23 cellular contexts compared by ENCODE assay signal in the genomic region with DNA sequence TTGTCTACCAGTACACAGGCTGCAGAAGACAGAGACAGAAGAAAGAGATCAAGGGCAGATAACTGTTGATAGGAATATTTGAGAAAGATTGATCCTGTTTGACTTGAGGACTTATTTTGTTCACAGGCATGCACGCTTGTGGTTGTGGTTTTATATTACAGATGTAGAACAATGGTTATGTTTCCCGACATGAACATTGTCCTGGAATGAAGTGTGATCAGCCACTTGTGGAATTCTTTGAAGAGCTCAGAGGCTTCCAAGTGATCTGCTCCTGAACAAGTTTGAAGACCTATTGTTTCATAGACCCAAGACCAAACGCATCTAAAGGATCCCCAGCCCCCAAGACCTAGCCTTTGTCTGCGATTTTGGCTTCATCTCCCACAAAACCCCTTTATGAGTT. TPM values are rescaled to one million over a fixed set of nuclear protein-coding genes. Genes with fewer than 3 reads are reported as not detected.
DNase-seq lines count a peak whose midpoint lies in the region; ATAC-seq and TF ChIP-seq lines count a peak whose summit lies in the region.
"Had no signal": no experiment of that assay in that cellular context is flagged by ENCODE, and none has a peak within 500 bp of the region (broad histone marks: within the 10 kb centered on the region; RNA-seq: fewer than 3 reads in every experiment).

No MANE protein-coding gene starts in this region.

- no peaks in the 10 kb centered on the region for H3K27me3 Mint-ChIP-seq in CD4-positive, alpha-beta T cell

- no peak for ATAC-seq in CD4-positive, alpha-beta T cell (ENCODE audit: poor library complexity)
- ATAC-seq: HCT116 had no signal

- POLR2A ChIA-PET in A673 (lab: Charles Lee; ENCODE audit: low non-redundant PET), result interaction anchor here (0.6 kb wide), 1 partner anchor 559 kb away, joined by 3 read pairs; no protein-coding TSS in a partner anchor
- POLR2A ChIA-PET in CD4-positive, alpha-beta T cell (lab: Charles Lee), result interaction anchor here (1.6 kb wide), 1 partner anchor 9 kb away, joined by 4 read pairs; no protein-coding TSS in a partner anchor

- CTCF ChIA-PET in A673 (lab: Charles Lee), result no interaction called here
- CTCF ChIA-PET in CD4-positive, alpha-beta T cell (lab: Charles Lee), result no interaction called here

- BruUV-seq in A673 (replicated peaks; lab: Mats Ljungman, UMichigan), result TSS peak; percentile 32

- H3K36me3 ChIP-seq in A673 (ENCODE audit: insufficient read depth, low read length, poor library complexity, severe bottlenecking), result peaks cover 22% of the 10 kb centered on the region

- H3K27me3 ChIP-seq in A673 (replicated peaks; ENCODE audit: insufficient read depth, low read depth, low read length, poor library complexity), result no peaks in the 10 kb centered on the region
- H3K27me3 ChIP-seq in CD4-positive, alpha-beta T cell (ENCODE audit: control insufficient read depth, insufficient read depth, low read length), result no peaks in the 10 kb centered on the region
- H3K27me3 ChIP-seq: MG63, Peyer's patch, SJSA1 had no signal

- TF ChIP-seq CTCF in A673 (conservative IDR thresholded peaks at IDR 0.05; ENCODE audit: low read depth, low read length), result no peak
- TF ChIP-seq CTCF in CD4-positive, alpha-beta T cell (IDR thresholded peaks at IDR 0.05), result no peak

- intact Hi-C loops in A673 (cut with micrococcal nuclease; ENCODE audit: unreplicated experiment), result no loop called here
- intact Hi-C loops in CD4-positive, alpha-beta T cell (cut with DNase I, micrococcal nuclease), result no loop called here

- H3K27ac ChIP-seq in A673 (ENCODE audit: low read depth, low read length, poor library complexity, severe bottlenecking), result no peak overlapping the region
- H3K27ac ChIP-seq in CD4-positive, alpha-beta T cell (ENCODE audit: low read depth, low read length), result no peak overlapping the region
- H3K27ac ChIP-seq: C4-2B, Peyer's patch, SJSA1 had no signal

- H3K4me3 ChIP-seq in A673 (ENCODE audit: low read depth, low read length, poor library complexity, severe bottlenecking), result no peak overlapping the region
- H3K4me3 ChIP-seq: MG63, Peyer's patch, SJSA1 had no signal

- no peak for DNase-seq in A673 (ENCODE audit: low spot score)
- no peak for DNase-seq in CD4-positive, alpha-beta T cell
- DNase-seq in astrocyte of the hippocampus (ENCODE audit: low read depth, low spot score), result peak; percentile 28
- DNase-seq in myocyte (ENCODE audit: low read depth), result peak; percentile 3
- DNase-seq in NCI-H2227 (lab: John Stamatoyannopoulos, UW; ENCODE audit: unreplicated experiment), result no peak
- no peak for DNase-seq in NCI-H1092 treated with DMSO at 0.1 percent for 48 hours (lab: John Stamatoyannopoulos, UW)
- DNase-seq in NOMO-1 treated with DMSO at 0.1 percent for 48 hours (lab: John Stamatoyannopoulos, UW; ENCODE audit: unreplicated experiment), result no peak
- DNase-seq: ACHN, AML-193, COR-L47, GDM1, GOT3, Kasumi-1, MG63, NCI-H1048, NCI-H1436 treated with DMSO at 0.1 percent for 48 hours, NCI-H2029 treated with DMSO at 0.1 percent for 48 hours had no signal

- no peaks in the 10 kb centered on the region for H3K9me3 ChIP-seq in A673 (ENCODE audit: low read depth, low read length, poor library complexity, severe bottlenecking)
- H3K9me3 ChIP-seq in CD4-positive, alpha-beta T cell (ENCODE audit: control insufficient read depth, low read length), result no peaks in the 10 kb centered on the region
- H3K9me3 ChIP-seq: MG63, Peyer's patch, SJSA1 had no signal

- peak overlapping the region; percentile 9 for H3K27ac Mint-ChIP-seq in CD4-positive, alpha-beta T cell

- H3K4me1 Mint-ChIP-seq in CD4-positive, alpha-beta T cell (ENCODE audit: low read depth), result no peaks in the 10 kb centered on the region

- no peak overlapping the region for H3K4me3 Mint-ChIP-seq in CD4-positive, alpha-beta T cell

- no peaks in the 10 kb centered on the region for H3K4me1 ChIP-seq in A673 (ENCODE audit: insufficient read depth, low read length, poor library complexity, severe bottlenecking)
- H3K4me1 ChIP-seq: Peyer's patch, SJSA1 had no signal

- peaks cover 86% of the 10 kb centered on the region for H3K36me3 Mint-ChIP-seq in CD4-positive, alpha-beta T cell (ENCODE audit: low read depth)

- no peaks in the 10 kb centered on the region for H3K9me3 Mint-ChIP-seq in CD4-positive, alpha-beta T cell

RNA-seq across cellular contexts. Expression of gene TEX53, which starts 13.7 kb away (rescaled TPM):
- total RNA-seq in A673 (2021) (not detected in 2 replicates), myocyte (not detected in 2 replicates)
- not detected for total RNA-seq in CD4-positive, alpha-beta T cell
- polyA plus RNA-seq in myocyte (2012), result not detected
- total RNA-seq: Daoy, NCI-H460, Peyer's patch, SJSA1 had no signal

RNA-seq across cellular contexts. Expression of gene TMEM268, which starts 32.8 kb away (rescaled TPM):
- 20.1 and 21.4 TPM in 2 replicates for total RNA-seq in A673 (2021)
- total RNA-seq in CD4-positive, alpha-beta T cell, result 1 to 10 TPM; 8.1 to 9.8 TPM
- 4.1 and 7.4 TPM in 2 replicates for total RNA-seq in myocyte
- 8.2 TPM for polyA plus RNA-seq in myocyte (2012)

RNA-seq across cellular contexts. Expression of gene TEX48, which starts 38.1 kb away (rescaled TPM):
- total RNA-seq in A673 (2021) (not detected in 2 replicates), myocyte (not detected in 2 replicates)
- not detected for total RNA-seq in CD4-positive, alpha-beta T cell
- polyA plus RNA-seq in myocyte (2012), result not detected
- total RNA-seq: Daoy, NCI-H460, Peyer's patch, SJSA1 had no signal

RNA-seq across cellular contexts. Expression of gene ATP6V1G1, which starts 56.3 kb away (rescaled TPM):
- 122 and 132 TPM in 2 replicates for total RNA-seq in A673 (2021)
- total RNA-seq in CD4-positive, alpha-beta T cell, result 100 to 1,000 TPM; 144 to 148 TPM
- total RNA-seq in myocyte, result 129 and 215 TPM in 2 replicates
- polyA plus RNA-seq in myocyte (2012), result 135 TPM

Comparison
In these comparisons a context has a peak if more than half of its experiments do, and no peak if none do; other contexts are left out.
1. DNase-seq: peak in astrocyte of the hippocampus (single experiment) and myocyte (single experiment); none in A673 (single experiment), CD4-positive, alpha-beta T cell (0 of 10), NCI-H2227 (single experiment), NCI-H1092 treated with DMSO at 0.1 percent for 48 hours (single experiment) and NOMO-1 treated with DMSO at 0.1 percent for 48 hours (single experiment).